ENCODE assay signal across 8 cellular contexts in the genomic region with DNA sequence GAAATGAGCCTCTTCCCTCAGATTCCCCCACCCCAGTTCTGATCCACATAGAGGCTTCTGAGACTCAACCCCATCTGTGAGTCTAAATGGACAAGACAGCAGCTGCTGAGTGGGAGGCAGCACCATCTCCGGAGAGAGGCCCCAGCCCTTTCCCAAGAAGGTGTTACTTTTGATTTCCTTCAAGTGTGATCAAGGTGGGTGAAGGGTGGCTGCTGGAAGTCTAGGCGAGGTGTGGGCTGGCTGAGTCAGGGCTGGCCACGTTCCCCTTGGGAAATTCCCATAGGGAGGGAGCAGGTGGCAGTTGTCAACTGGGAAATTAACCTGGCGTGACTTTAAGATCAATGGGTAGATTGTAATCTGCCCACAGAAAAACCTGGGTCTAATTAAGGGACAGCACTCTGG.
A peak's percentile ranks its signal among the peaks of the same experiment; 100 is the strongest.
DNase-seq lines count a peak whose midpoint lies in the region; ATAC-seq lines count a peak whose summit lies in the region.

No MANE protein-coding gene starts in this region.

- ATAC-seq in GM18870 (IDR thresholded peaks at IDR 0.05; ENCODE audit: unreplicated experiment) (peak; percentile 42), HG03565 (IDR thresholded peaks at IDR 0.05; ENCODE audit: unreplicated experiment) (peak; percentile 26), HG02938 (IDR thresholded peaks at IDR 0.05; ENCODE audit: unreplicated experiment) (no peak)

- peak; percentile 64 for DNase-seq in activated T-helper 9 cell treated with anti-CD3 and anti-CD28 coated beads, Interleukin-2, amount 50 U/mL, for 16 hours (ENCODE audit: low read depth)
- DNase-seq in stimulated activated CD4-positive, alpha-beta T cell treated with anti-CD3 and anti-CD28 coated beads, Interleukin-2, amount 100 ng/mL, for 48 hours, result peak; percentile 57 to 61
- DNase-seq in NCI-H446 (lab: John Stamatoyannopoulos, UW) (no peak), KG1 (lab: John Stamatoyannopoulos, UW) (no peak), OCI-M2 (lab: John Stamatoyannopoulos, UW; ENCODE audit: unreplicated experiment) (no peak)

Comparison
In these comparisons a context has a peak if more than half of its experiments do, and no peak if none do; other contexts are left out.
1. DNase-seq: peak in activated T-helper 9 cell treated with anti-CD3 and anti-CD28 coated beads, Interleukin-2, amount 50 U/mL, for 16 hours (single experiment) and stimulated activated CD4-positive, alpha-beta T cell treated with anti-CD3 and anti-CD28 coated beads, Interleukin-2, amount 100 ng/mL, for 48 hours (2 of 2); none in NCI-H446 (0 of 2), KG1 (single experiment) and OCI-M2 (single experiment).